ENCODE assay signal across 1 cellular context in the genomic region with DNA sequence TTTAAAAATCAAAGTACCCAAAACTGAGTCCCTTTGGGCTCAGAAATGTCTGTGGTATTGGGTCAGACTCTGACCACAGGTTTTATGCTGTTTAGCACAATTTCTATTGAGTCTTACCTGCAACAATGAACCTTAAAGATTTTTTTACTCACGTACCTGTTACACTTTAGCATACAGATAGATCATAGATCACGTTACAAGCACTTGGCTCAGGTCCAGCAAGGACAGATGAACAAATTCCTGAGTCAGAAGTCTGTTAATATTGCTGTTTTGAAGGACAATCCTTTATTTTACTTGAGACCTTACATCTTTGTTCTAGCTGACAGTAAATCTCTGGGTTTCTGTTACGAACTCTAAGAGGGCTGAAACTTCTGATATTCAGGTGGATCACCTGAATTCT.
TF ChIP-seq lines count a peak whose summit lies in the region.

No MANE protein-coding gene starts in this region.

TF ChIP-seq in HEK293, 187 proteins besides CTCF, POLR2A, EP300 and RAD21:
- TF ChIP-seq SCRT2 (tag by site-specific recombination; IDR thresholded peaks at IDR 0.05) (peak; percentile 71), ZBTB17 (tag by site-specific recombination; IDR thresholded peaks at IDR 0.05) (no peak)
TF ChIP-seq in HEK293: peak in this region for 1.
